ENCODE assay signal across 16 cellular contexts in genomic region chr11:79949574-79949973, GRCh38.
A peak's percentile ranks its signal among the peaks of the same experiment; 100 is the strongest.
DNase-seq lines count a peak whose midpoint lies in the region; ATAC-seq and TF ChIP-seq lines count a peak whose summit lies in the region.
"Had no signal": no experiment of that assay in that cellular context is flagged by ENCODE, and none has a peak within 500 bp of the region (broad histone marks: within the 10 kb centered on the region; RNA-seq: fewer than 3 reads in every experiment).

No MANE protein-coding gene starts in this region.

- TF ChIP-seq EP300 in esophagus muscularis mucosa (IDR thresholded peaks at IDR 0.05): no peak

- no peaks in the 10 kb centered on the region for H3K9me3 ChIP-seq in esophagus muscularis mucosa
- H3K9me3 ChIP-seq: BLaER1, Caco-2 had no signal

- intact Hi-C loops in esophagus muscularis mucosa (cut with DNase I): no loop called here

- no peak overlapping the region for H3K4me3 ChIP-seq in esophagus muscularis mucosa
- H3K4me3 ChIP-seq: BLaER1, GM23248 had no signal

- H3K4me1 ChIP-seq in esophagus muscularis mucosa: no peaks in the 10 kb centered on the region
- H3K4me1 ChIP-seq: BLaER1, Caco-2 had no signal

- no peak for ATAC-seq in HG02642 (IDR thresholded peaks at IDR 0.05; ENCODE audit: poor library complexity, unreplicated experiment)
- ATAC-seq: CD8-positive, alpha-beta T cell had no signal

- H3K36me3 ChIP-seq in esophagus muscularis mucosa: no peaks in the 10 kb centered on the region
- H3K36me3 ChIP-seq: BLaER1 had no signal

- TF ChIP-seq POLR2A in esophagus muscularis mucosa (IDR thresholded peaks at IDR 0.05; ENCODE audit: low read depth): no peak

- H3K27me3 ChIP-seq in esophagus muscularis mucosa: no peaks in the 10 kb centered on the region
- H3K27me3 ChIP-seq: BLaER1 had no signal

- TF ChIP-seq CTCF in esophagus muscularis mucosa (IDR thresholded peaks at IDR 0.05): no peak

- 68% methylated on average over 2 of the region's 2 CpGs for WGBS in esophagus muscularis mucosa

- peak in 2 of 3 experiments; percentile 31 to 37 for DNase-seq in NCI-H1417 (lab: John Stamatoyannopoulos, UW)
- DNase-seq in NCI-H1417 treated with DMSO at 0.1 percent for 48 hours (lab: John Stamatoyannopoulos, UW): no peak
- peak; percentile 6 for DNase-seq in NCI-H748 (lab: John Stamatoyannopoulos, UW; ENCODE audit: unreplicated experiment)
- no peak for DNase-seq in NCI-H748 treated with DMSO at 0.1 percent for 48 hours (lab: John Stamatoyannopoulos, UW)
- peak; percentile 19 for DNase-seq in esophagus muscularis mucosa (ENCODE audit: extremely low spot score)
- DNase-seq: Caco-2; CD4-positive, CD25-positive, alpha-beta regulatory T cell; CD8-positive, alpha-beta T cell; DMS153; DND-41; GM23248; HCEC 1CT had no signal

- H3K27ac ChIP-seq in esophagus muscularis mucosa (replicated peaks in 1 of 4): no peak overlapping the region
- H3K27ac ChIP-seq: 22Rv1, BLaER1, C4-2B, GM23248 had no signal

Comparison
In these comparisons a context has a peak if more than half of its experiments do, and no peak if none do; other contexts are left out.
1. DNase-seq: peak in NCI-H1417 (2 of 3), NCI-H748 (single experiment) and esophagus muscularis mucosa (single experiment); none in NCI-H1417 treated with DMSO at 0.1 percent for 48 hours (single experiment) and NCI-H748 treated with DMSO at 0.1 percent for 48 hours (single experiment).